Comparison of ENCODE assay signal across 8 cellular contexts in genomic region chr12:122421815-122422737, GRCh38. TPM values are rescaled to one million over a fixed set of nuclear protein-coding genes. Genes with fewer than 3 reads are reported as not detected.
A peak's percentile ranks its signal among the peaks of the same experiment; 100 is the strongest.
DNase-seq lines count a peak whose midpoint lies in the region; ATAC-seq and TF ChIP-seq lines count a peak whose summit lies in the region.

TSS of gene CLIP1 (minus strand) at chr12:122422669. CDS start at chr12:122380452, 42,217 bp downstream.

- peaks cover 6% of the 10 kb centered on the region for H3K36me3 Mint-ChIP-seq in activated T-helper 17 cell treated with anti-CD3 and anti-CD28 coated beads, Interleukin-2, amount 50 U/mL, for 72 hours (ENCODE audit: low read depth)
- peaks cover 4% of the 10 kb centered on the region for H3K36me3 Mint-ChIP-seq in nephron (ENCODE audit: low read depth)

- no peaks in the 10 kb centered on the region for H3K9me3 Mint-ChIP-seq in activated T-helper 17 cell treated with anti-CD3 and anti-CD28 coated beads, Interleukin-2, amount 50 U/mL, for 72 hours
- no peaks in the 10 kb centered on the region for H3K9me3 Mint-ChIP-seq in nephron

- H3K9me3 ChIP-seq in BLaER1: no peaks in the 10 kb centered on the region

- peak within 1 kb of the TSS; percentile 96 for H3K4me2 ChIP-seq in BLaER1

- peak; percentile 65 for ATAC-seq in GM19023 (IDR thresholded peaks at IDR 0.05; ENCODE audit: unreplicated experiment)
- peak; percentile 52 for ATAC-seq in HG03342 (IDR thresholded peaks at IDR 0.05; ENCODE audit: unreplicated experiment)
- ATAC-seq in activated T-helper 17 cell treated with anti-CD3 and anti-CD28 coated beads, Interleukin-2, amount 50 U/mL, for 72 hours (replicated peaks): peak; percentile 80

- peak within 1 kb of the TSS; percentile 93 for H3K9ac ChIP-seq in BLaER1

- H3K27me3 Mint-ChIP-seq in activated T-helper 17 cell treated with anti-CD3 and anti-CD28 coated beads, Interleukin-2, amount 50 U/mL, for 72 hours: no peaks in the 10 kb centered on the region
- H3K27me3 Mint-ChIP-seq in nephron (ENCODE audit: low read depth): no peaks in the 10 kb centered on the region

- H3K36me3 ChIP-seq in BLaER1: 0 out of 2 replicates have a peak, but pooled peaks cover 1% of the 10 kb centered on the region

- peak within 1 kb of the TSS; percentile 96 for H3K27ac ChIP-seq in BLaER1
- peak within 1 kb of the TSS; percentile 69 for H3K27ac ChIP-seq in temporal lobe (ENCODE audit: low read depth, low read length)

- peak; percentile 35 to 54 (median 40) for TF ChIP-seq CTCF in nephron (IDR thresholded peaks at IDR 0.05; ENCODE audit: unreplicated experiment in 3 of 3)

- peaks cover 45% of the 10 kb centered on the region for H3K4me1 ChIP-seq in BLaER1

- peaks cover 18% of the 10 kb centered on the region; the same call in 1 of the 2 replicates for H4K20me1 ChIP-seq in BLaER1

- peak within 1 kb of the TSS; percentile 85 for H3K27ac Mint-ChIP-seq in activated T-helper 17 cell treated with anti-CD3 and anti-CD28 coated beads, Interleukin-2, amount 50 U/mL, for 72 hours
- peak within 1 kb of the TSS; percentile 97 to 98 (median 97) for H3K27ac Mint-ChIP-seq in nephron

- peak within 1 kb of the TSS; percentile 93 for H3K4me3 ChIP-seq in BLaER1

- H3K4me3 Mint-ChIP-seq in activated T-helper 17 cell treated with anti-CD3 and anti-CD28 coated beads, Interleukin-2, amount 50 U/mL, for 72 hours: peak within 1 kb of the TSS; percentile 89
- H3K4me3 Mint-ChIP-seq in nephron: peak within 1 kb of the TSS; percentile 90 to 97 (median 94)

- H3K27me3 ChIP-seq in BLaER1: peaks cover 9% of the 10 kb centered on the region; the same call in 1 of the 2 replicates

- peaks cover 22% of the 10 kb centered on the region for H3K4me1 Mint-ChIP-seq in activated T-helper 17 cell treated with anti-CD3 and anti-CD28 coated beads, Interleukin-2, amount 50 U/mL, for 72 hours
- H3K4me1 Mint-ChIP-seq in nephron: peaks cover 23% of the 10 kb centered on the region

- peak; percentile 76 for DNase-seq in OCI-M1 (lab: John Stamatoyannopoulos, UW)
- DNase-seq in fibroblast of peridontal ligament (ENCODE audit: extremely low read depth): peak; percentile 59

RNA-seq across cellular contexts. Expression of gene CLIP1, which starts in this region (rescaled TPM):
- total RNA-seq in activated T-helper 17 cell treated with anti-CD3 and anti-CD28 coated beads, Interleukin-2, amount 50 U/mL, for 72 hours: 10 to 100 TPM; 61.0 to 86.1 TPM
- total RNA-seq in temporal lobe: 59.0 TPM

Comparison
In these comparisons a context has a peak if more than half of its experiments do, and no peak if none do; other contexts are left out.
1. Peak in every context shown above with its lines: DNase-seq, ATAC-seq, H3K4me3 ChIP-seq and H3K27ac ChIP-seq.